Comparison of ENCODE assay signal across 1 cellular context in the genomic region with DNA sequence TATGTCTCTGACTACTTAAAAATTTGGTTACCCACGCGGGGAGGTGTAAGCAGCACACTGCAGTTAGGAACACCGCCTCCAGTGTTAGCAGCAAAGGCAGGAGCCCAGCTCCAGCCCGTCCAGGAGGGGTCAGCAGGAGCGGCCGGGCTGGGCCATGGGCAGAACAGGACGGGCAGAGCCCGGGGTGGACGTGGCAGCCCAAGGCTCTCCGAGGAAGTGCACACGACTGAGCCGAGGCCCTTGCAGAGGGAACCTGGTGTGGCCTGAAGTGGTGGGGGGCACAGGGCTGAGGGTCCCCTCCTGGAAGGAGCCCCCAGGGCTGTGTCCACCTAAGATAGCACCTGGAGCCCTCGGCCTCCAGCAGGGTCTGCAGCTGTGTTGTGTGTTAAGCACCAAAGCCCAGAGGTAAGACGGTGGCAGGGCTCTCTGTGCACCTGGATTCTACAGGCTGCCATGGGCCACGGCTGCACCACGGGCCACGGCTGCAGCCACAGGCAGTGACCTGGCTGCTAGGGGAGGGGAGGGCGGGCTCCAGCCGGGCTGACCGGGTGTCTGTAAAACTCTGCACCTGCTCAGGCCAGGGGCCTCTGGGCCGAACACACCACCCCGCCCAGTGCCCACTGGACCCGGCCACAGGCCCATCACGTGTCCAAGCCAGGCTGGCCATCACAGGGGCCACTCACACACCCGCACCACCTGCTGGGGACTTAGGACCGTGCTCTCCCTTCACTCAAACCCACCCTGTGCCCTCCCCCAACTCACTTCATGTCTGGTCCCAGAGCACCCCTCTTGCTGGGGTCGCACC.
TF ChIP-seq lines count a peak whose summit lies in the region.

No MANE protein-coding gene starts in this region.

TF ChIP-seq in IMR-90, 13 proteins besides CTCF, POLR2A, EP300 and RAD21:
- TF ChIP-seq, protein P1, sequence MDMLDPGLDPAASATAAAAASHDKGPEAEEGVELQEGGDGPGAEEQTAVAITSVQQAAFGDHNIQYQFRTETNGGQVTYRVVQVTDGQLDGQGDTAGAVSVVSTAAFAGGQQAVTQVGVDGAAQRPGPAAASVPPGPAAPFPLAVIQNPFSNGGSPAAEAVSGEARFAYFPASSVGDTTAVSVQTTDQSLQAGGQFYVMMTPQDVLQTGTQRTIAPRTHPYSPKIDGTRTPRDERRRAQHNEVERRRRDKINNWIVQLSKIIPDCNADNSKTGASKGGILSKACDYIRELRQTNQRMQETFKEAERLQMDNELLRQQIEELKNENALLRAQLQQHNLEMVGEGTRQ (IDR thresholded peaks at IDR 0.05; ENCODE audit: low read depth, low read length) = no peak
- TF ChIP-seq NFE2L2 (IDR thresholded peaks at IDR 0.05; ENCODE audit: low read depth, low read length) (no peak), RCOR1 (IDR thresholded peaks at IDR 0.05; ENCODE audit: insufficient replicate concordance, low read length) (no peak)
- TF ChIP-seq, protein P2, sequence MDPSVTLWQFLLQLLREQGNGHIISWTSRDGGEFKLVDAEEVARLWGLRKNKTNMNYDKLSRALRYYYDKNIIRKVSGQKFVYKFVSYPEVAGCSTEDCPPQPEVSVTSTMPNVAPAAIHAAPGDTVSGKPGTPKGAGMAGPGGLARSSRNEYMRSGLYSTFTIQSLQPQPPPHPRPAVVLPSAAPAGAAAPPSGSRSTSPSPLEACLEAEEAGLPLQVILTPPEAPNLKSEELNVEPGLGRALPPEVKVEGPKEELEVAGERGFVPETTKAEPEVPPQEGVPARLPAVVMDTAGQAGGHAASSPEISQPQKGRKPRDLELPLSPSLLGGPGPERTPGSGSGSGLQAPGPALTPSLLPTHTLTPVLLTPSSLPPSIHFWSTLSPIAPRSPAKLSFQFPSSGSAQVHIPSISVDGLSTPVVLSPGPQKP (IDR thresholded peaks at IDR 0.05; ENCODE audit: borderline replicate concordance, low read depth, low read length) = no peak
